In the genomic region with DNA sequence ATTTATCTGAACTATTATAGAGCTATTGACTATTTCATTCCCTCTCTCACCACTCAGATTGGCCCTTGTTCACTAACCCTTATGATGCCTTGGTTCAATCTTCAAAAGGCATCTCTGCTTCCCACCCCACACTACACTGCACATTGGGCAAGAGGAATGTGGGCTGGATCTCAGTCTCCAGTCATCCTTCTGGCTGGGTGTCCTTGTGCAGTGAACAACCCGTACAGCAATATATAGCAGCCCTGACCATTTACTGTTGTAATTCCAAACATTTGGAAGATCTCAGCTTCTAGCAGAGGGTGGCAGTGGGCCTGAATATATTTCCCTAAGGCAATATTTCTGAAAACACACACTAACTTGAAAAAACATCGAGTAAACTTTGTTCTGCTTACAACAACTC, we compare ENCODE assay signal across 6 cellular contexts.
"Had no signal": no experiment of that assay in that cellular context is flagged by ENCODE, and none has a peak within 500 bp of the region (broad histone marks: within the 10 kb centered on the region; RNA-seq: fewer than 3 reads in every experiment).

No MANE protein-coding gene starts in this region.

- H3K36me3 Mint-ChIP-seq: IgD-negative memory B cell had no signal

- H3K4me3 Mint-ChIP-seq: IgD-negative memory B cell had no signal

- H3K4me3 ChIP-seq: K562 had no signal

- ATAC-seq: HepG2, K562 had no signal

- H3K27ac ChIP-seq: HL-60 had no signal

- H3K27ac Mint-ChIP-seq: IgD-negative memory B cell had no signal

- H3K4me1 Mint-ChIP-seq: IgD-negative memory B cell had no signal

- DNase-seq: IMR-90, KBM-7 had no signal
